8 cellular contexts compared by ENCODE assay signal in the genomic region with DNA sequence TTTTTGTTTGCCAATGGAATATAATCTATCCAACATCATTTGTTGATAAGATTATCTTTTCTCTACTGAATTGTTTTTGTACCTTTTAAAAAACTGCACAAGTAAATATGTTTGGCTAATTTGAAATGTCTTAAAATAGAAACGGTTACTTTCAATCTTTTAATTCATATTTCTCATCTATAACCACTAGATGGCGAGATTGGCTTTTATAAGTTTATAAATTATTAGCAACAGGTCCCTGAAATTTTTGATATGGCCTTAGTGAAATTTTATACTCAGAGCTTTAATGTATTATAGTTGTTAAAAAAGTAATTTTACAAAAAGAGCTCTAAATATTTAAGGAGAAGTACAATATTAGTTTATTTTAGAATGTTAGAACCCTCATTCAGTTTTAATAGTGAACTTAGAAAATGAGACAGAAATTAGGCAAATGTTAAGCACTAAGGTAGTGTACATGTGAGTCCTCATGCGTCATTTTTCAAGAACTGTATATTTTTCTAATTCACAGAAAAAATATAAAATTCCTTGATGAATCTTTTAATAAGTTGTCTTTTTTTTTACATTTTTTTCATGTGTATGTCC.
DNase-seq lines count a peak whose midpoint lies in the region; ATAC-seq and TF ChIP-seq lines count a peak whose summit lies in the region.

No MANE protein-coding gene starts in this region.

- H2AFZ ChIP-seq in parathyroid adenoma, result no peak overlapping the region

- no peak for ATAC-seq in activated CD8-positive, alpha-beta T cell treated with anti-CD3 and anti-CD28 coated beads for 36 hours
- no peak for ATAC-seq in activated CD8-positive, alpha-beta T cell treated with anti-CD3 and anti-CD28 coated beads, Interleukin-2, amount 10 ng/mL, durations not matched to agents 7 days and 5 days
- ATAC-seq in activated T-cell treated with anti-CD3 and anti-CD28 coated beads, Interleukin-2, amount 50 U/mL, for 72 hours (replicated peaks in 1 of 2), result no peak
- no peak for ATAC-seq in activated CD4-positive, alpha-beta T cell treated with anti-CD3 and anti-CD28 coated beads for 36 hours

- no peaks in the 10 kb centered on the region for H3K79me2 ChIP-seq in parathyroid adenoma

- DNase-seq in activated CD8-positive, alpha-beta T cell treated with anti-CD3 and anti-CD28 coated beads for 36 hours, result no peak
- no peak for DNase-seq in activated CD8-positive, alpha-beta T cell treated with anti-CD3 and anti-CD28 coated beads, Interleukin-2, amount 10 ng/mL, durations not matched to agents 7 days and 5 days
- peak; percentile 63 for DNase-seq in NCI-H748 (lab: John Stamatoyannopoulos, UW; ENCODE audit: unreplicated experiment)
- DNase-seq in coronary artery (ENCODE audit: low spot score), result no peak
- DNase-seq in activated T-cell treated with anti-CD3 and anti-CD28 coated beads, Interleukin-2, amount 50 U/mL, for 72 hours, result no peak
- no peak for DNase-seq in activated CD4-positive, alpha-beta T cell treated with anti-CD3 and anti-CD28 coated beads for 36 hours
- DNase-seq in lower leg skin (ENCODE audit: low spot score in 2 of 2), result no peak

- peaks cover 4% of the 10 kb centered on the region for H3K27me3 Mint-ChIP-seq in activated CD8-positive, alpha-beta T cell treated with anti-CD3 and anti-CD28 coated beads for 36 hours
- no peaks in the 10 kb centered on the region for H3K27me3 Mint-ChIP-seq in activated CD8-positive, alpha-beta T cell treated with anti-CD3 and anti-CD28 coated beads, Interleukin-2, amount 10 ng/mL, durations not matched to agents 7 days and 5 days (ENCODE audit: low read depth)
- H3K27me3 Mint-ChIP-seq in activated T-cell treated with anti-CD3 and anti-CD28 coated beads, Interleukin-2, amount 50 U/mL, for 72 hours (ENCODE audit: low read depth), result peaks cover 1% of the 10 kb centered on the region
- peaks cover 4% of the 10 kb centered on the region for H3K27me3 Mint-ChIP-seq in activated CD4-positive, alpha-beta T cell treated with anti-CD3 and anti-CD28 coated beads for 36 hours

- no peak overlapping the region for H3K4me3 ChIP-seq in coronary artery
- H3K4me3 ChIP-seq in parathyroid adenoma (ENCODE audit: low read depth, low read length), result no peak overlapping the region
- H3K4me3 ChIP-seq in lower leg skin (ENCODE audit: low read depth, poor library complexity, severe bottlenecking), result no peak overlapping the region

- no peaks in the 10 kb centered on the region for H3K36me3 Mint-ChIP-seq in activated CD8-positive, alpha-beta T cell treated with anti-CD3 and anti-CD28 coated beads for 36 hours (ENCODE audit: low read depth)
- H3K36me3 Mint-ChIP-seq in activated CD8-positive, alpha-beta T cell treated with anti-CD3 and anti-CD28 coated beads, Interleukin-2, amount 10 ng/mL, durations not matched to agents 7 days and 5 days (ENCODE audit: low read depth), result no peaks in the 10 kb centered on the region
- no peaks in the 10 kb centered on the region for H3K36me3 Mint-ChIP-seq in activated T-cell treated with anti-CD3 and anti-CD28 coated beads, Interleukin-2, amount 50 U/mL, for 72 hours (ENCODE audit: insufficient read depth in 2 of 2)
- no peaks in the 10 kb centered on the region for H3K36me3 Mint-ChIP-seq in activated CD4-positive, alpha-beta T cell treated with anti-CD3 and anti-CD28 coated beads for 36 hours (ENCODE audit: low read depth)

- no peak overlapping the region for H3K27ac Mint-ChIP-seq in activated CD8-positive, alpha-beta T cell treated with anti-CD3 and anti-CD28 coated beads for 36 hours
- no peak overlapping the region for H3K27ac Mint-ChIP-seq in activated CD8-positive, alpha-beta T cell treated with anti-CD3 and anti-CD28 coated beads, Interleukin-2, amount 10 ng/mL, durations not matched to agents 7 days and 5 days
- no peak overlapping the region for H3K27ac Mint-ChIP-seq in activated T-cell treated with anti-CD3 and anti-CD28 coated beads, Interleukin-2, amount 50 U/mL, for 72 hours
- H3K27ac Mint-ChIP-seq in activated CD4-positive, alpha-beta T cell treated with anti-CD3 and anti-CD28 coated beads for 36 hours, result no peak overlapping the region

- intact Hi-C loops in activated CD8-positive, alpha-beta T cell treated with anti-CD3 and anti-CD28 coated beads for 36 hours (cut with micrococcal nuclease), result loop anchor here (5.0 to 10.0 kb wide), 2 partner anchors 1175 to 1412 kb away; no protein-coding TSS in a partner anchor
- intact Hi-C loops in activated CD4-positive, alpha-beta T cell treated with anti-CD3 and anti-CD28 coated beads for 36 hours (cut with DNase I, micrococcal nuclease), result loop anchor here (1.0 to 10.0 kb wide), 6 partner anchors 463 to 1735 kb away; no protein-coding TSS in a partner anchor
- intact Hi-C loops in lower leg skin (cut with DNase I; ENCODE audit: low total_unique reads), result no loop called here

- H3K4me2 ChIP-seq in parathyroid adenoma (ENCODE audit: low read length), result no peak overlapping the region

- POLR2A ChIA-PET in activated CD8-positive, alpha-beta T cell treated with anti-CD3 and anti-CD28 coated beads for 36 hours (lab: Charles Lee), result no interaction called here
- POLR2A ChIA-PET in activated CD8-positive, alpha-beta T cell treated with anti-CD3 and anti-CD28 coated beads, Interleukin-2, amount 10 ng/mL, durations not matched to agents 7 days and 5 days (lab: Charles Lee), result no interaction called here
- POLR2A ChIA-PET in activated CD4-positive, alpha-beta T cell treated with anti-CD3 and anti-CD28 coated beads for 36 hours (lab: Charles Lee), result no interaction called here

- TF ChIP-seq CTCF in activated CD8-positive, alpha-beta T cell treated with anti-CD3 and anti-CD28 coated beads for 36 hours (IDR thresholded peaks at IDR 0.05), result peak; percentile 63
- TF ChIP-seq CTCF in coronary artery (IDR thresholded peaks at IDR 0.05), result peak; percentile 25
- TF ChIP-seq CTCF in parathyroid adenoma (IDR thresholded peaks at IDR 0.05), result peak; percentile 46
- TF ChIP-seq CTCF in lower leg skin (IDR thresholded peaks at IDR 0.05), result no peak

- CTCF ChIA-PET in activated CD8-positive, alpha-beta T cell treated with anti-CD3 and anti-CD28 coated beads for 36 hours (lab: Charles Lee), result interaction anchor here (1.1 to 3.9 kb wide), 6 partner anchors 12 to 1412 kb away, joined by 3 to 19 read pairs (median 4); no protein-coding TSS in a partner anchor
- CTCF ChIA-PET in activated CD8-positive, alpha-beta T cell treated with anti-CD3 and anti-CD28 coated beads, Interleukin-2, amount 10 ng/mL, durations not matched to agents 7 days and 5 days (lab: Charles Lee), result interaction anchor here (1.1 to 3.5 kb wide), 3 partner anchors 1179 to 1412 kb away, joined by 3 to 16 read pairs (median 3); no protein-coding TSS in a partner anchor
- CTCF ChIA-PET in activated CD4-positive, alpha-beta T cell treated with anti-CD3 and anti-CD28 coated beads for 36 hours (lab: Charles Lee), result interaction anchor here (0.7 to 4.0 kb wide), 7 partner anchors 17 to 1866 kb away, joined by 3 to 30 read pairs (median 3); no protein-coding TSS in a partner anchor

- H3K27ac ChIP-seq in coronary artery, result no peak overlapping the region
- H3K27ac ChIP-seq in parathyroid adenoma, result no peak overlapping the region

- 31 to 34% methylated on average over 3 of the region's 3 CpGs for WGBS in lower leg skin, 2 donors

- no peak overlapping the region for H3K9ac ChIP-seq in parathyroid adenoma

- no peak overlapping the region for H3K4me3 Mint-ChIP-seq in activated CD8-positive, alpha-beta T cell treated with anti-CD3 and anti-CD28 coated beads for 36 hours
- no peak overlapping the region for H3K4me3 Mint-ChIP-seq in activated CD8-positive, alpha-beta T cell treated with anti-CD3 and anti-CD28 coated beads, Interleukin-2, amount 10 ng/mL, durations not matched to agents 7 days and 5 days
- no peak overlapping the region for H3K4me3 Mint-ChIP-seq in activated T-cell treated with anti-CD3 and anti-CD28 coated beads, Interleukin-2, amount 50 U/mL, for 72 hours
- no peak overlapping the region for H3K4me3 Mint-ChIP-seq in activated CD4-positive, alpha-beta T cell treated with anti-CD3 and anti-CD28 coated beads for 36 hours

- no peaks in the 10 kb centered on the region for H3K27me3 ChIP-seq in parathyroid adenoma (ENCODE audit: control insufficient read depth, insufficient read depth, low read length)

- no peaks in the 10 kb centered on the region for H3K4me1 Mint-ChIP-seq in activated CD8-positive, alpha-beta T cell treated with anti-CD3 and anti-CD28 coated beads for 36 hours (ENCODE audit: low read depth)
- no peaks in the 10 kb centered on the region for H3K4me1 Mint-ChIP-seq in activated CD8-positive, alpha-beta T cell treated with anti-CD3 and anti-CD28 coated beads, Interleukin-2, amount 10 ng/mL, durations not matched to agents 7 days and 5 days (ENCODE audit: low read depth)
- H3K4me1 Mint-ChIP-seq in activated T-cell treated with anti-CD3 and anti-CD28 coated beads, Interleukin-2, amount 50 U/mL, for 72 hours (ENCODE audit: low read depth), result no peaks in the 10 kb centered on the region
- no peaks in the 10 kb centered on the region for H3K4me1 Mint-ChIP-seq in activated CD4-positive, alpha-beta T cell treated with anti-CD3 and anti-CD28 coated beads for 36 hours

- H3K36me3 ChIP-seq in parathyroid adenoma (ENCODE audit: control insufficient read depth, insufficient read depth, low read length), result no peaks in the 10 kb centered on the region

- no peaks in the 10 kb centered on the region for H3K4me1 ChIP-seq in parathyroid adenoma

- no peaks in the 10 kb centered on the region for H3K9me3 ChIP-seq in parathyroid adenoma (ENCODE audit: control insufficient read depth, low read length)

- no peaks in the 10 kb centered on the region for H3K9me3 Mint-ChIP-seq in activated CD8-positive, alpha-beta T cell treated with anti-CD3 and anti-CD28 coated beads for 36 hours
- H3K9me3 Mint-ChIP-seq in activated CD8-positive, alpha-beta T cell treated with anti-CD3 and anti-CD28 coated beads, Interleukin-2, amount 10 ng/mL, durations not matched to agents 7 days and 5 days (ENCODE audit: insufficient read depth), result no peaks in the 10 kb centered on the region
- H3K9me3 Mint-ChIP-seq in activated T-cell treated with anti-CD3 and anti-CD28 coated beads, Interleukin-2, amount 50 U/mL, for 72 hours, result no peaks in the 10 kb centered on the region
- no peaks in the 10 kb centered on the region for H3K9me3 Mint-ChIP-seq in activated CD4-positive, alpha-beta T cell treated with anti-CD3 and anti-CD28 coated beads for 36 hours (ENCODE audit: low read depth)

- no peak for TF ChIP-seq POLR2A in lower leg skin (IDR thresholded peaks at IDR 0.05)

Comparison
In these comparisons a context has a peak if more than half of its experiments do, and no peak if none do; other contexts are left out.
1. CTCF ChIP-seq: peak in activated CD8-positive, alpha-beta T cell treated with anti-CD3 and anti-CD28 coated beads for 36 hours (single experiment), coronary artery (single experiment) and parathyroid adenoma (single experiment); none in lower leg skin (0 of 3).